In the genomic region with DNA sequence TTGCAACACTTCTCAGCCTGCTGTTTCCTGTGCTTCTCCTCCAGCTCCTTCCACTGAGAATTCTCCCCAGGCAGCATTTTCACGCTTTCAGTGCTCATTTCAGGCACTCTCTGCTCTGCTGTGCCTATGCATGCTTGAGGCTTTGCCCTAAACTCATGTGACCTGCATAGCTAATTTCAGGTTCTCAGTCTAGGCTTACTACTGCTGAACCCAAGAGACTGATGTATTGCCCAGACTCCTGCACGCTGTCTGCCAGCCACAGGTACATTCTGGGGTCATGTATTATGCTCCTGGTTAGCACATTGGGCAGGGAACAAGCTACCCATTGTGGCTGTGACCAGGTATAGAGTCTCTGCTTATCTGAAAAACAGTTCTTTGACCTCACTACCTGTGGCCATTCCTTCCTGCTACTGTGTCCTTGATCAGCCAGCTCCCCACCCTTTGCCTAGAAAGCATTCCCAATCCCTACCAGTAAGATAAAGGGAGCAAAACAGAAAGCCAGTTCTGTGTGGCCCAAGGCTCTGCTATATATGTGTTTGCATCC, we compare ENCODE assay signal across 16 cellular contexts. TPM values are rescaled to one million over a fixed set of nuclear protein-coding genes. Genes with fewer than 3 reads are reported as not detected.
DNase-seq lines count a peak whose midpoint lies in the region; ATAC-seq lines count a peak whose summit lies in the region.
"Had no signal": no experiment of that assay in that cellular context is flagged by ENCODE, and none has a peak within 500 bp of the region (broad histone marks: within the 10 kb centered on the region; RNA-seq: fewer than 3 reads in every experiment).

No MANE protein-coding gene starts in this region.

- intact Hi-C loops in Right ventricle myocardium inferior (cut with DNase I), result loop anchor here (2.0 kb wide), 1 partner anchor 33 kb away; no protein-coding TSS in a partner anchor
- intact Hi-C loops in cardiac septum (cut with DNase I), result loop anchor here (5.0 kb wide), 1 partner anchor 32 kb away; a partner anchor contains a TSS

- peak; percentile 62 for ATAC-seq in Right ventricle myocardium inferior

- no peak for DNase-seq in Right ventricle myocardium inferior (ENCODE audit: missing footprints)
- DNase-seq in cardiac septum (ENCODE audit: low spot score), result no peak
- peak; percentile 3 for DNase-seq in globus pallidus (ENCODE audit: low spot score)
- DNase-seq in medulla oblongata (ENCODE audit: extremely low spot score), result peak; percentile 4
- no peak for DNase-seq in NCI-H1048 (lab: John Stamatoyannopoulos, UW)
- no peak for DNase-seq in putamen (ENCODE audit: low spot score)
- DNase-seq in activated CD4-positive, alpha-beta T cell treated with anti-CD3 and anti-CD28 coated beads for 1 hour, result no peak
- DNase-seq in NCI-H2171 treated with DMSO at 0.1 percent for 48 hours (lab: John Stamatoyannopoulos, UW), result no peak
- DNase-seq: activated CD4-positive, alpha-beta T cell treated with anti-CD3 and anti-CD28 coated beads for 48 hours; activated T-cell treated with anti-CD3 and anti-CD28 coated beads for 4 hours; DND-41; NCI-H774; stimulated activated CD4-positive, alpha-beta T cell treated with anti-CD3 and anti-CD28 coated beads, Interleukin-4, amount 100 ng/mL, for 1 hour; T-helper 2 cell had no signal

RNA-seq across cellular contexts. Expression of a gene that starts 34.7 kb away (rescaled TPM):
- total RNA-seq in Right ventricle myocardium inferior (60.6 TPM), cardiac septum (27.1 TPM)
- total RNA-seq: A172, HT1080 had no signal

Comparison
In these comparisons a context has a peak if more than half of its experiments do, and no peak if none do; other contexts are left out.
1. DNase-seq: peak in globus pallidus (single experiment) and medulla oblongata (single experiment); none in Right ventricle myocardium inferior (single experiment), cardiac septum (single experiment), NCI-H1048 (single experiment), putamen (single experiment), activated CD4-positive, alpha-beta T cell treated with anti-CD3 and anti-CD28 coated beads for 1 hour (single experiment) and NCI-H2171 treated with DMSO at 0.1 percent for 48 hours (single experiment).